Comparison of ENCODE assay signal across 1 cellular context in the genomic region with DNA sequence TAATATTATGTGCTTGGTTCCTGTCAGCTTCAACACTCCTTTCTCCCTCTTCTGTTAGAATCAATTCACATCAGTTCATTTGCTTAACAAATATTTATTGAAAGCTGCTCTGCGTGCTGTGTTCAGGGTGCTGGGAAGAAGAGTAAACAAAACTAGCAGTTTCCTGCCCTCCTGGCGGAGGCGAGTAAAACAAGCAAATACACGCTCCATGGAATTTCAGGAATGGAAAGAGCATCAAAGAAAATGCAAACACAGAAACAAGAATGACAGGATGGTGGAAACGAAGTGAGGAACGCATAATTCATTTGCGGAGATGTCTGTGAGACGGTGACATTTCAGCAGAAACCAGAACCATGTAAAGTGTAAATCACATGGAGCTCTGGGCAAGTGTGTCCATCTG.
A peak's percentile ranks its signal among the peaks of the same experiment; 100 is the strongest.
TF ChIP-seq lines count a peak whose summit lies in the region.

No MANE protein-coding gene starts in this region.

TF ChIP-seq in HepG2, 621 proteins besides CTCF, POLR2A, EP300 and RAD21 (continued from another document and continues in another):
- TF ChIP-seq, protein P1, sequence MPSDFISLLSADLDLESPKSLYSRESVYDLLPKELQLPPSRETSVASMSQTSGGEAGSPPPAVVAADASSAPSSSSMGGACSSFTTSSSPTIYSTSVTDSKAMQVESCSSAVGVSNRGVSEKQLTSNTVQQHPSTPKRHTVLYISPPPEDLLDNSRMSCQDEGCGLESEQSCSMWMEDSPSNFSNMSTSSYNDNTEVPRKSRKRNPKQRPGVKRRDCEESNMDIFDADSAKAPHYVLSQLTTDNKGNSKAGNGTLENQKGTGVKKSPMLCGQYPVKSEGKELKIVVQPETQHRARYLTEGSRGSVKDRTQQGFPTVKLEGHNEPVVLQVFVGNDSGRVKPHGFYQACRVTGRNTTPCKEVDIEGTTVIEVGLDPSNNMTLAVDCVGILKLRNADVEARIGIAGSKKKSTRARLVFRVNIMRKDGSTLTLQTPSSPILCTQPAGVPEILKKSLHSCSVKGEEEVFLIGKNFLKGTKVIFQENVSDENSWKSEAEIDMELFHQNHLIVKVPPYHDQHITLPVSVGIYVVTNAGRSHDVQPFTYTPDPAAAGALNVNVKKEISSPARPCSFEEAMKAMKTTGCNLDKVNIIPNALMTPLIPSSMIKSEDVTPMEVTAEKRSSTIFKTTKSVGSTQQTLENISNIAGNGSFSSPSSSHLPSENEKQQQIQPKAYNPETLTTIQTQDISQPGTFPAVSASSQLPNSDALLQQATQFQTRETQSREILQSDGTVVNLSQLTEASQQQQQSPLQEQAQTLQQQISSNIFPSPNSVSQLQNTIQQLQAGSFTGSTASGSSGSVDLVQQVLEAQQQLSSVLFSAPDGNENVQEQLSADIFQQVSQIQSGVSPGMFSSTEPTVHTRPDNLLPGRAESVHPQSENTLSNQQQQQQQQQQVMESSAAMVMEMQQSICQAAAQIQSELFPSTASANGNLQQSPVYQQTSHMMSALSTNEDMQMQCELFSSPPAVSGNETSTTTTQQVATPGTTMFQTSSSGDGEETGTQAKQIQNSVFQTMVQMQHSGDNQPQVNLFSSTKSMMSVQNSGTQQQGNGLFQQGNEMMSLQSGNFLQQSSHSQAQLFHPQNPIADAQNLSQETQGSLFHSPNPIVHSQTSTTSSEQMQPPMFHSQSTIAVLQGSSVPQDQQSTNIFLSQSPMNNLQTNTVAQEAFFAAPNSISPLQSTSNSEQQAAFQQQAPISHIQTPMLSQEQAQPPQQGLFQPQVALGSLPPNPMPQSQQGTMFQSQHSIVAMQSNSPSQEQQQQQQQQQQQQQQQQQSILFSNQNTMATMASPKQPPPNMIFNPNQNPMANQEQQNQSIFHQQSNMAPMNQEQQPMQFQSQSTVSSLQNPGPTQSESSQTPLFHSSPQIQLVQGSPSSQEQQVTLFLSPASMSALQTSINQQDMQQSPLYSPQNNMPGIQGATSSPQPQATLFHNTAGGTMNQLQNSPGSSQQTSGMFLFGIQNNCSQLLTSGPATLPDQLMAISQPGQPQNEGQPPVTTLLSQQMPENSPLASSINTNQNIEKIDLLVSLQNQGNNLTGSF (CRISPR knock-in tag; IDR thresholded peaks at IDR 0.05) = no peak
- TF ChIP-seq POLR2AphosphoS5 (IDR thresholded peaks at IDR 0.05; ENCODE audit: low read depth, low read length) (no peak), ZNF274 (CRISPR knock-in tag; IDR thresholded peaks at IDR 0.05) (no peak), CSRNP1 (CRISPR knock-in tag; IDR thresholded peaks at IDR 0.05) (no peak), KDM5A (IDR thresholded peaks at IDR 0.05; ENCODE audit: borderline replicate concordance, low read length) (no peak), NBN (conservative IDR thresholded peaks at IDR 0.05) (no peak), PRMT3 (CRISPR knock-in tag; IDR thresholded peaks at IDR 0.05; ENCODE audit: borderline replicate concordance, low read depth) (no peak), SIX4 (CRISPR knock-in tag; IDR thresholded peaks at IDR 0.05) (no peak; the same call in 1 of the 2 replicates), RELA (CRISPR knock-in tag; IDR thresholded peaks at IDR 0.05) (no peak), ZFY (CRISPR knock-in tag; IDR thresholded peaks at IDR 0.05) (no peak), MXD4 (CRISPR knock-in tag; IDR thresholded peaks at IDR 0.05) (no peak), KDM6A (CRISPR knock-in tag; IDR thresholded peaks at IDR 0.05; ENCODE audit: low read depth) (peak; percentile 61; the same call in 1 of the 2 replicates), ZNF720 (CRISPR knock-in tag; IDR thresholded peaks at IDR 0.05) (no peak), FOXP4 (CRISPR knock-in tag; IDR thresholded peaks at IDR 0.05) (peak; percentile 99), DPF2 (CRISPR knock-in tag; IDR thresholded peaks at IDR 0.05; ENCODE audit: borderline replicate concordance, low read depth) (peak; percentile 87; the same call in 1 of the 2 replicates), ZFX (CRISPR knock-in tag; IDR thresholded peaks at IDR 0.05; ENCODE audit: low read depth) (no peak), TEAD2 (CRISPR knock-in tag; IDR thresholded peaks at IDR 0.05) (no peak), PRPF4 (IDR thresholded peaks at IDR 0.05; ENCODE audit: low read depth, low read length, poor library complexity, severe bottlenecking) (no peak), ZNF672 (CRISPR knock-in tag; IDR thresholded peaks at IDR 0.05) (no peak), ZNF441 (CRISPR knock-in tag; IDR thresholded peaks at IDR 0.05; ENCODE audit: borderline replicate concordance) (0 out of 2 replicates have a peak, but pooled peaks have one; percentile 29), PCBP1 (IDR thresholded peaks at IDR 0.05; ENCODE audit: borderline replicate concordance, low read depth, low read length) (no peak), REST (IDR thresholded peaks at IDR 0.05; ENCODE audit: borderline replicate concordance in 1 of 2, low read depth in 1 of 2, low read length in 2 of 2) (no peak), THAP9 (CRISPR knock-in tag; IDR thresholded peaks at IDR 0.05; ENCODE audit: borderline replicate concordance) (no peak), ZMAT3 (CRISPR knock-in tag; conservative IDR thresholded peaks at IDR 0.05) (no peak), CREB1 (IDR thresholded peaks at IDR 0.05) (peak; percentile 32; the same call in 1 of the 2 replicates), CREB1 (CRISPR knock-in tag; IDR thresholded peaks at IDR 0.05) (peak; percentile 76), ZMAT5 (CRISPR knock-in tag; IDR thresholded peaks at IDR 0.05; ENCODE audit: borderline replicate concordance, low read depth) (no peak), ZNF83 (CRISPR knock-in tag; IDR thresholded peaks at IDR 0.05; ENCODE audit: borderline replicate concordance) (no peak), PCBP2 (optimal IDR thresholded peaks at IDR 0.05; ENCODE audit: low read depth, low read length, poor library complexity, severe bottlenecking) (no peak), RXRA (CRISPR knock-in tag; IDR thresholded peaks at IDR 0.05) (no peak; the same call in 1 of the 2 replicates), SMYD3 (CRISPR knock-in tag; IDR thresholded peaks at IDR 0.05) (no peak), NAIF1 (CRISPR knock-in tag; IDR thresholded peaks at IDR 0.05; ENCODE audit: borderline replicate concordance) (no peak), YEATS2 (CRISPR knock-in tag; IDR thresholded peaks at IDR 0.05; ENCODE audit: borderline replicate concordance) (peak; percentile 55; the same call in 1 of the 2 replicates), ZNF850 (CRISPR knock-in tag; conservative IDR thresholded peaks at IDR 0.05) (no peak), ZNF468 (CRISPR knock-in tag; IDR thresholded peaks at IDR 0.05) (no peak), SIN3A (IDR thresholded peaks at IDR 0.05; ENCODE audit: borderline replicate concordance, low read depth, low read length) (no peak)
- TF ChIP-seq, protein P2, sequence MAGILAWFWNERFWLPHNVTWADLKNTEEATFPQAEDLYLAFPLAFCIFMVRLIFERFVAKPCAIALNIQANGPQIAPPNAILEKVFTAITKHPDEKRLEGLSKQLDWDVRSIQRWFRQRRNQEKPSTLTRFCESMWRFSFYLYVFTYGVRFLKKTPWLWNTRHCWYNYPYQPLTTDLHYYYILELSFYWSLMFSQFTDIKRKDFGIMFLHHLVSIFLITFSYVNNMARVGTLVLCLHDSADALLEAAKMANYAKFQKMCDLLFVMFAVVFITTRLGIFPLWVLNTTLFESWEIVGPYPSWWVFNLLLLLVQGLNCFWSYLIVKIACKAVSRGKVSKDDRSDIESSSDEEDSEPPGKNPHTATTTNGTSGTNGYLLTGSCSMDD (CRISPR knock-in tag; IDR thresholded peaks at IDR 0.05) = no peak
- TF ChIP-seq, protein P3, sequence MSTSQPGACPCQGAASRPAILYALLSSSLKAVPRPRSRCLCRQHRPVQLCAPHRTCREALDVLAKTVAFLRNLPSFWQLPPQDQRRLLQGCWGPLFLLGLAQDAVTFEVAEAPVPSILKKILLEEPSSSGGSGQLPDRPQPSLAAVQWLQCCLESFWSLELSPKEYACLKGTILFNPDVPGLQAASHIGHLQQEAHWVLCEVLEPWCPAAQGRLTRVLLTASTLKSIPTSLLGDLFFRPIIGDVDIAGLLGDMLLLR (CRISPR knock-in tag; IDR thresholded peaks at IDR 0.05) = no peak
- TF ChIP-seq, protein P4, sequence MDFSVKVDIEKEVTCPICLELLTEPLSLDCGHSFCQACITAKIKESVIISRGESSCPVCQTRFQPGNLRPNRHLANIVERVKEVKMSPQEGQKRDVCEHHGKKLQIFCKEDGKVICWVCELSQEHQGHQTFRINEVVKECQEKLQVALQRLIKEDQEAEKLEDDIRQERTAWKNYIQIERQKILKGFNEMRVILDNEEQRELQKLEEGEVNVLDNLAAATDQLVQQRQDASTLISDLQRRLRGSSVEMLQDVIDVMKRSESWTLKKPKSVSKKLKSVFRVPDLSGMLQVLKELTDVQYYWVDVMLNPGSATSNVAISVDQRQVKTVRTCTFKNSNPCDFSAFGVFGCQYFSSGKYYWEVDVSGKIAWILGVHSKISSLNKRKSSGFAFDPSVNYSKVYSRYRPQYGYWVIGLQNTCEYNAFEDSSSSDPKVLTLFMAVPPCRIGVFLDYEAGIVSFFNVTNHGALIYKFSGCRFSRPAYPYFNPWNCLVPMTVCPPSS (IDR thresholded peaks at IDR 0.05) = no peak
- TF ChIP-seq, protein P5, sequence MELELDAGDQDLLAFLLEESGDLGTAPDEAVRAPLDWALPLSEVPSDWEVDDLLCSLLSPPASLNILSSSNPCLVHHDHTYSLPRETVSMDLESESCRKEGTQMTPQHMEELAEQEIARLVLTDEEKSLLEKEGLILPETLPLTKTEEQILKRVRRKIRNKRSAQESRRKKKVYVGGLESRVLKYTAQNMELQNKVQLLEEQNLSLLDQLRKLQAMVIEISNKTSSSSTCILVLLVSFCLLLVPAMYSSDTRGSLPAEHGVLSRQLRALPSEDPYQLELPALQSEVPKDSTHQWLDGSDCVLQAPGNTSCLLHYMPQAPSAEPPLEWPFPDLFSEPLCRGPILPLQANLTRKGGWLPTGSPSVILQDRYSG (CRISPR knock-in tag; IDR thresholded peaks at IDR 0.05) = no peak
